ENCODE assay signal across 7 cellular contexts in the genomic region with DNA sequence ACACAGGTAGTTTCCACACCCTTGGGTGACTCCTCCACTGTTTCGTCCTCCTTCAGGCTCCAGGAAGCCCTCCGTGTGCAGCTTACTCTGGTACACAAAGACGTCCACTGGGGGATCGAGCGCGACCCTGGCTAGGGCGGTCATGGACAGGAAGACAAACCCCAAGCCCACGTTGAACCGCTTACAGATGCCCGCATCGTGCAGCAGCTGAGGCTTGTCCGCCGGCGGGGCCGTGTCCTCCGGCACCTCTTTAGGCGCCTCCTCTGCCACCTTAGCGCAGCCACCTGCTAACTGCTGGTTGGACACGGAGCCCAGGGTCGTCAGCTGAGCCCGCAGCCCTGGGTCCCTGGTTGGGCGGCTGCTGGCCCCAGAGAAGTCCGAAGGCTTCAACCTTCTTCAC.
"Had no signal": no experiment of that assay in that cellular context is flagged by ENCODE, and none has a peak within 500 bp of the region (broad histone marks: within the 10 kb centered on the region; RNA-seq: fewer than 3 reads in every experiment).

No MANE protein-coding gene starts in this region.

- H3K36me3 ChIP-seq: HAP-1 had no signal

- H2AFZ ChIP-seq: GM23248 had no signal

- H3K27ac Mint-ChIP-seq: HFFc6, IgD-negative memory B cell had no signal

- H3K4me3 Mint-ChIP-seq: HFFc6 had no signal

- H3K36me3 Mint-ChIP-seq: IgD-negative memory B cell had no signal

- H3K27me3 Mint-ChIP-seq: IgD-negative memory B cell had no signal

- DNase-seq: GM23248, H7, HFFc6, KBM-7 had no signal

- H3K4me3 ChIP-seq: GM23248, HAP-1 had no signal

- H3K9me3 ChIP-seq: HAP-1 had no signal

- H3K27ac ChIP-seq: GM23248, HL-60 had no signal

- H3K4me1 Mint-ChIP-seq: IgD-negative memory B cell had no signal

- H3K9ac ChIP-seq: GM23248 had no signal

- H3K4me1 ChIP-seq: HAP-1 had no signal
